25 cellular contexts compared by ENCODE assay signal in the genomic region with DNA sequence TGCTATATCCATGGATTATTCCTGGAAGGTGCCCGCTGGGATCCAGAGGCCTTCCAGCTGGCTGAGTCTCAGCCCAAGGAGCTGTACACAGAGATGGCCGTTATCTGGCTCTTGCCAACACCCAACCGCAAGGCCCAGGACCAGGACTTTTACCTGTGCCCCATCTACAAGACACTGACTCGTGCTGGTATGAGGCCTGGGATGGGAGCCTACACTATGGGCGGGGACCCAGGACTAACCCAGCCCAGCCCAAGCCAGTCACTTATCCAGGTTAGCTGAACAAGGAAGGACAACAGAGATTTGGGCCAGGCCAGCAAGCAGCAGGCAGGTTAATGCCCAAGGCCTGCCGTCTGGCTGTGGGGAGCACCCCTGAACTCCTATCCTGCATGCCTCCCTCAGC. TPM values are rescaled to one million over a fixed set of nuclear protein-coding genes. Genes with fewer than 3 reads are reported as not detected.
A peak's percentile ranks its signal among the peaks of the same experiment; 100 is the strongest.
DNase-seq lines count a peak whose midpoint lies in the region; ATAC-seq, FAIRE-seq and TF ChIP-seq lines count a peak whose summit lies in the region.
"Had no signal": no experiment of that assay in that cellular context is flagged by ENCODE, and none has a peak within 500 bp of the region (broad histone marks: within the 10 kb centered on the region; RNA-seq: fewer than 3 reads in every experiment).

No MANE protein-coding gene starts in this region.

- H3K27me3 Mint-ChIP-seq in activated CD8-positive, alpha-beta memory T cell treated with anti-CD3 and anti-CD28 coated beads, Interleukin-2, amount 10 ng/mL, durations not matched to agents 7 days and 5 days = no peaks in the 10 kb centered on the region
- H3K27me3 Mint-ChIP-seq: activated naive CD8-positive, alpha-beta T cell treated with anti-CD3 and anti-CD28 coated beads, Interleukin-2, amount 10 ng/mL, durations not matched to agents 7 days and 5 days; CD4-positive, alpha-beta T cell; stimulated activated naive CD8-positive, alpha-beta T cell treated with anti-CD3 and anti-CD28 coated beads, Interleukin-15, Interleukin-2, amounts not matched to agents 100 ng/mL and 50 ng/mL, for 24 hours had no signal

- no peak overlapping the region for H3K4me3 ChIP-seq in small intestine (ENCODE audit: low read depth in 1 of 2, low read length in 2 of 2)
- H3K4me3 ChIP-seq: esophagus muscularis mucosa, gastrocnemius medialis, HAP-1, SK-N-MC, thyroid gland had no signal

- no peak for FAIRE-seq in small intestine (lab: Jason Lieb, UNC)
- FAIRE-seq: RCC 7860 had no signal

- H3K27ac ChIP-seq in RWPE1 (peak overlapping the region; percentile 47), small intestine (ENCODE audit: low read depth in 1 of 2, low read length in 1 of 2) (no peak overlapping the region)
- H3K27ac ChIP-seq: esophagus muscularis mucosa, gastrocnemius medialis, KMS-11, SK-N-MC, thyroid gland had no signal

- no peaks in the 10 kb centered on the region for H3K9me3 ChIP-seq in small intestine (ENCODE audit: control insufficient read depth, low read depth)
- H3K9me3 ChIP-seq: esophagus muscularis mucosa, gastrocnemius medialis, HAP-1, thyroid gland had no signal

- H3K4me1 Mint-ChIP-seq in activated CD8-positive, alpha-beta memory T cell treated with anti-CD3 and anti-CD28 coated beads, Interleukin-2, amount 10 ng/mL, durations not matched to agents 7 days and 5 days = no peaks in the 10 kb centered on the region
- H3K4me1 Mint-ChIP-seq: activated naive CD8-positive, alpha-beta T cell treated with anti-CD3 and anti-CD28 coated beads, Interleukin-2, amount 10 ng/mL, durations not matched to agents 7 days and 5 days; WTC11 had no signal

- H3K27me3 ChIP-seq in small intestine (ENCODE audit: control insufficient read depth in 2 of 2, insufficient read depth in 2 of 2, low read length in 2 of 2) = no peaks in the 10 kb centered on the region
- H3K27me3 ChIP-seq: esophagus muscularis mucosa, gastrocnemius medialis, thyroid gland had no signal

- no peak for DNase-seq in RWPE1 (ENCODE audit: low spot score)
- peak; percentile 20 for DNase-seq in small intestine
- DNase-seq in activated CD8-positive, alpha-beta memory T cell treated with anti-CD3 and anti-CD28 coated beads, Interleukin-2, amount 10 ng/mL, durations not matched to agents 7 days and 5 days = no peak
- DNase-seq: activated CD8-positive, alpha-beta memory T cell treated with anti-CD3 and anti-CD28 coated beads, Interleukin-2, amount 50 U/mL, for 4 hours; activated naive CD8-positive, alpha-beta T cell treated with anti-CD3 and anti-CD28 coated beads, Interleukin-2, amount 10 ng/mL, durations not matched to agents 7 days and 5 days; CD4-positive, alpha-beta T cell; cerebellar nuclear complex; gastrocnemius medialis; islet precursor cell; mammary epithelial cell; NCI-H1436 treated with DMSO at 0.1 percent for 48 hours; NCI-H510A; nucleus accumbens; stimulated activated CD4-positive, alpha-beta T cell treated with anti-CD3 and anti-CD28 coated beads, Interleukin-4, amount 100 ng/mL, for 24 hours; thyroid gland had no signal

- POLR2A ChIA-PET in RWPE1 (lab: Yijun Ruan, JAX; ENCODE audit: low non-redundant PET) = no interaction called here

- CTCF ChIA-PET in RWPE1 (lab: Yijun Ruan, JAX) = interaction anchor here (0.8 kb wide), 1 partner anchor 48 kb away, joined by 4 read pairs; no protein-coding TSS in a partner anchor
- CTCF ChIA-PET in activated CD8-positive, alpha-beta memory T cell treated with anti-CD3 and anti-CD28 coated beads, Interleukin-2, amount 10 ng/mL, durations not matched to agents 7 days and 5 days (lab: Charles Lee) = interaction anchor here (0.5 kb wide), 1 partner anchor 13 kb away, joined by 3 read pairs; no protein-coding TSS in a partner anchor

- H3K9me3 Mint-ChIP-seq in activated CD8-positive, alpha-beta memory T cell treated with anti-CD3 and anti-CD28 coated beads, Interleukin-2, amount 10 ng/mL, durations not matched to agents 7 days and 5 days (ENCODE audit: low read depth) = no peaks in the 10 kb centered on the region
- H3K9me3 Mint-ChIP-seq: activated naive CD8-positive, alpha-beta T cell treated with anti-CD3 and anti-CD28 coated beads, Interleukin-2, amount 10 ng/mL, durations not matched to agents 7 days and 5 days; activated T-helper 2 cell treated with anti-CD3 and anti-CD28 coated beads, Interferon-gamma antibody, Interleukin-2, Interleukin-4, amounts not matched to agents 10 μg/mL and 5 μg/mL and 100 μg/mL, durations not matched to agents 14 hours and 24 hours and 36 hours; CD4-positive, alpha-beta T cell; stimulated activated naive CD8-positive, alpha-beta T cell treated with anti-CD3 and anti-CD28 coated beads, Interleukin-15, Interleukin-2, amounts not matched to agents 100 ng/mL and 50 ng/mL, for 24 hours; WTC11 had no signal

- H3K27ac Mint-ChIP-seq in activated CD8-positive, alpha-beta memory T cell treated with anti-CD3 and anti-CD28 coated beads, Interleukin-2, amount 10 ng/mL, durations not matched to agents 7 days and 5 days = no peak overlapping the region
- H3K27ac Mint-ChIP-seq: activated naive CD8-positive, alpha-beta T cell treated with anti-CD3 and anti-CD28 coated beads, Interleukin-2, amount 10 ng/mL, durations not matched to agents 7 days and 5 days; activated T-helper 2 cell treated with anti-CD3 and anti-CD28 coated beads, Interferon-gamma antibody, Interleukin-2, Interleukin-4, amounts not matched to agents 10 μg/mL and 5 μg/mL and 100 μg/mL, durations not matched to agents 14 hours and 24 hours and 36 hours; stimulated activated naive CD8-positive, alpha-beta T cell treated with anti-CD3 and anti-CD28 coated beads, Interleukin-15, Interleukin-2, amounts not matched to agents 100 ng/mL and 50 ng/mL, for 24 hours; WTC11 had no signal

- H3K4me3 Mint-ChIP-seq in activated CD8-positive, alpha-beta memory T cell treated with anti-CD3 and anti-CD28 coated beads, Interleukin-2, amount 10 ng/mL, durations not matched to agents 7 days and 5 days = no peak overlapping the region
- H3K4me3 Mint-ChIP-seq: activated naive CD8-positive, alpha-beta T cell treated with anti-CD3 and anti-CD28 coated beads, Interleukin-2, amount 10 ng/mL, durations not matched to agents 7 days and 5 days; CD4-positive, alpha-beta T cell; stimulated activated naive CD8-positive, alpha-beta T cell treated with anti-CD3 and anti-CD28 coated beads, Interleukin-15, Interleukin-2, amounts not matched to agents 100 ng/mL and 50 ng/mL, for 24 hours; WTC11 had no signal

- H3K36me3 Mint-ChIP-seq in activated CD8-positive, alpha-beta memory T cell treated with anti-CD3 and anti-CD28 coated beads, Interleukin-2, amount 10 ng/mL, durations not matched to agents 7 days and 5 days = peaks cover 13% of the 10 kb centered on the region

- H3K36me3 ChIP-seq in small intestine (ENCODE audit: control insufficient read depth in 2 of 2, insufficient read depth in 2 of 2, low read length in 2 of 2) = peaks cover 11 to 19% of the 10 kb centered on the region in 2 donors

- peak; percentile 53 for ATAC-seq in esophagus mucosa
- ATAC-seq in HG02763 (IDR thresholded peaks at IDR 0.05; ENCODE audit: unreplicated experiment) = no peak
- ATAC-seq in activated CD8-positive, alpha-beta memory T cell treated with anti-CD3 and anti-CD28 coated beads, Interleukin-2, amount 10 ng/mL, durations not matched to agents 7 days and 5 days = no peak
- ATAC-seq: gastrocnemius medialis, WTC11 had no signal

- no peak for TF ChIP-seq CTCF in RWPE1 (conservative IDR thresholded peaks at IDR 0.05; ENCODE audit: low read depth)

- 70 to 82% (median 81%) methylated on average over 6 of the region's 6 CpGs for WGBS in small intestine, 3 donors

- no peaks in the 10 kb centered on the region for H3K4me1 ChIP-seq in small intestine (ENCODE audit: control insufficient read depth in 2 of 2, insufficient read depth in 1 of 2, low read depth in 1 of 2, low read length in 1 of 2)
- H3K4me1 ChIP-seq: HAP-1, thyroid gland had no signal

RNA-seq across cellular contexts. Expression of gene BAP1, which starts 10.2 kb away (rescaled TPM):
- 43.9 TPM for total RNA-seq in esophagus mucosa
- polyA plus RNA-seq in small intestine = 10 to 100 TPM; 54.8 to 59.4 (median 59.2) TPM
- 100 to 1,000 TPM; 102 to 107 TPM for total RNA-seq in activated CD8-positive, alpha-beta memory T cell treated with anti-CD3 and anti-CD28 coated beads, Interleukin-2, amount 10 ng/mL, durations not matched to agents 7 days and 5 days

RNA-seq across cellular contexts. Expression of gene PHF7, which starts 10.9 kb away (rescaled TPM):
- total RNA-seq in esophagus mucosa = 6.0 TPM
- polyA plus RNA-seq in small intestine = 10 to 100 TPM in 1 of 3 donors, 1 to 10 TPM in 2; 6.8 to 11.6 (median 8.9) TPM
- total RNA-seq in activated CD8-positive, alpha-beta memory T cell treated with anti-CD3 and anti-CD28 coated beads, Interleukin-2, amount 10 ng/mL, durations not matched to agents 7 days and 5 days = 10 to 100 TPM; 12.9 to 26.5 TPM

RNA-seq across cellular contexts. Expression of gene SEMA3G, which starts 45.3 kb away (rescaled TPM):
- total RNA-seq in esophagus mucosa = 2.7 TPM
- polyA plus RNA-seq in small intestine = 10 to 100 TPM in 1 of 3 donors, 1 to 10 TPM in 1, under 1 TPM in 1; 0.67 to 30.4 (median 2.2) TPM
- under 1 TPM; 0.28 to 0.38 TPM for total RNA-seq in activated CD8-positive, alpha-beta memory T cell treated with anti-CD3 and anti-CD28 coated beads, Interleukin-2, amount 10 ng/mL, durations not matched to agents 7 days and 5 days

RNA-seq across cellular contexts. Expression of gene TNNC1, which starts 54.2 kb away (rescaled TPM):
- 0.88 TPM for total RNA-seq in esophagus mucosa
- 100 to 1,000 TPM in 1 of 3 donors, 1 to 10 TPM in 1, under 1 TPM in 1; 0.79 to 110 (median 9.6) TPM for polyA plus RNA-seq in small intestine
- total RNA-seq in activated CD8-positive, alpha-beta memory T cell treated with anti-CD3 and anti-CD28 coated beads, Interleukin-2, amount 10 ng/mL, durations not matched to agents 7 days and 5 days = 1 to 10 TPM; 1.4 to 2.6 TPM

RNA-seq across cellular contexts. Expression of gene NISCH, which starts 55.8 kb away (rescaled TPM):
- 38.0 TPM for total RNA-seq in esophagus mucosa
- 10 to 100 TPM; 25.9 to 29.1 (median 26.6) TPM for polyA plus RNA-seq in small intestine
- 10 to 100 TPM; 72.9 to 84.1 TPM for total RNA-seq in activated CD8-positive, alpha-beta memory T cell treated with anti-CD3 and anti-CD28 coated beads, Interleukin-2, amount 10 ng/mL, durations not matched to agents 7 days and 5 days
